In genomic region chr19:10748924-10749434, GRCh38 we compare ENCODE assay signal across 1 cellular context.
TF ChIP-seq lines count a peak whose summit lies in the region.

No MANE protein-coding gene starts in this region.

TF ChIP-seq in HepG2, 621 proteins besides CTCF, POLR2A, EP300 and RAD21 (continued from another document and continues in another):
- TF ChIP-seq ARID3A (IDR thresholded peaks at IDR 0.05; ENCODE audit: low read depth, low read length) (no peak), ZBTB26 (CRISPR knock-in tag; IDR thresholded peaks at IDR 0.05; ENCODE audit: borderline replicate concordance) (0 out of 2 replicates have a peak, but pooled peaks have one; percentile 5), ZSCAN21 (CRISPR knock-in tag; IDR thresholded peaks at IDR 0.05; ENCODE audit: borderline replicate concordance) (peak; percentile 70; the same call in 1 of the 2 replicates), ZFP1 (CRISPR knock-in tag; IDR thresholded peaks at IDR 0.05) (no peak), DMTF1 (CRISPR knock-in tag; IDR thresholded peaks at IDR 0.05) (no peak), ZNF264 (CRISPR knock-in tag; IDR thresholded peaks at IDR 0.05) (peak; percentile 54), ZNF614 (CRISPR knock-in tag; IDR thresholded peaks at IDR 0.05; ENCODE audit: borderline replicate concordance) (0 out of 2 replicates have a peak, but pooled peaks have one; percentile 47), SMAD1 (CRISPR knock-in tag; IDR thresholded peaks at IDR 0.05; ENCODE audit: borderline replicate concordance, low read depth) (0 out of 2 replicates have a peak, but pooled peaks have one; percentile 6), BHLHE40 (IDR thresholded peaks at IDR 0.05; ENCODE audit: low read length) (peak; percentile 90), POGK (CRISPR knock-in tag; conservative IDR thresholded peaks at IDR 0.05) (no peak), TEAD3 (CRISPR knock-in tag; optimal IDR thresholded peaks at IDR 0.05; ENCODE audit: borderline replicate concordance) (peak; percentile 41), ZBTB37 (CRISPR knock-in tag; IDR thresholded peaks at IDR 0.05) (peak; percentile 85), AHR (CRISPR knock-in tag; IDR thresholded peaks at IDR 0.05) (peak; percentile 29; the same call in 1 of the 2 replicates), MLX (CRISPR knock-in tag; IDR thresholded peaks at IDR 0.05) (peak; percentile 59; the same call in 1 of the 2 replicates), HNF1A (IDR thresholded peaks at IDR 0.05; ENCODE audit: low read depth) (no peak), HNF1A (CRISPR knock-in tag; IDR thresholded peaks at IDR 0.05; ENCODE audit: borderline replicate concordance) (peak; percentile 14; the same call in 1 of the 2 replicates), ZNF598 (CRISPR knock-in tag; IDR thresholded peaks at IDR 0.05; ENCODE audit: borderline replicate concordance) (no peak), MBNL3 (CRISPR knock-in tag; conservative IDR thresholded peaks at IDR 0.05) (no peak), HCFC1 (IDR thresholded peaks at IDR 0.05; ENCODE audit: low read depth, low read length) (no peak), HIC2 (CRISPR knock-in tag; IDR thresholded peaks at IDR 0.05; ENCODE audit: low read depth) (peak; percentile 93), ZNF3 (CRISPR knock-in tag; IDR thresholded peaks at IDR 0.05) (no peak), AKAP8 (CRISPR knock-in tag; IDR thresholded peaks at IDR 0.05) (0 out of 2 replicates have a peak, but pooled peaks have one; percentile 46), ZNF574 (CRISPR knock-in tag; IDR thresholded peaks at IDR 0.05) (peak; percentile 57), ZNF816 (CRISPR knock-in tag; IDR thresholded peaks at IDR 0.05; ENCODE audit: borderline replicate concordance) (peak; percentile 80; the same call in 1 of the 2 replicates), ZNF609 (CRISPR knock-in tag; IDR thresholded peaks at IDR 0.05; ENCODE audit: borderline replicate concordance) (peak; percentile 54; the same call in 1 of the 2 replicates), PHB2 (IDR thresholded peaks at IDR 0.05; ENCODE audit: partially characterized antibody) (no peak), STAG1 (CRISPR knock-in tag; IDR thresholded peaks at IDR 0.05) (peak; percentile 16; the same call in 1 of the 2 replicates), ZNF776 (CRISPR knock-in tag; IDR thresholded peaks at IDR 0.05) (no peak)
